ENCODE assay signal across 17 cellular contexts in genomic region chr20:62014889-62015375, GRCh38. TPM values are rescaled to one million over a fixed set of nuclear protein-coding genes. Genes with fewer than 3 reads are reported as not detected.
A peak's percentile ranks its signal among the peaks of the same experiment; 100 is the strongest.
DNase-seq lines count a peak whose midpoint lies in the region; ATAC-seq, FAIRE-seq and TF ChIP-seq lines count a peak whose summit lies in the region.
"Had no signal": no experiment of that assay in that cellular context is flagged by ENCODE, and none has a peak within 500 bp of the region (broad histone marks: within the 10 kb centered on the region; RNA-seq: fewer than 3 reads in every experiment).

No MANE protein-coding gene starts in this region.

- H3K79me2 ChIP-seq in mammary epithelial cell (ENCODE audit: insufficient read depth, low read length) (peaks cover 45% of the 10 kb centered on the region), H1 (ENCODE audit: control insufficient read depth in 1 of 2, insufficient read depth in 2 of 2, low read length in 2 of 2) (peaks cover 7 to 60% of the 10 kb centered on the region in 2 experiments; a peak in 3 of 4 replicates)

- H2BK5ac ChIP-seq in H1 (ENCODE audit: low read depth, low read length) = no peak overlapping the region

- dilution Hi-C loops in mammary epithelial cell (cut with HindIII; ENCODE audit: low sequenced_read_pairs) = loop anchor here (25.0 kb wide), 1 partner anchor 272 kb away; no protein-coding TSS in a partner anchor

- H3K27me3 Mint-ChIP-seq in nephron progenitor cell (ENCODE audit: low read depth, poor library complexity) = peaks cover 3% of the 10 kb centered on the region
- H3K27me3 Mint-ChIP-seq: CD8-positive, alpha-beta memory T cell had no signal

- H3K9ac ChIP-seq in mammary epithelial cell (ENCODE audit: insufficient read depth, low read length) = no peak overlapping the region
- no peak overlapping the region for H3K9ac ChIP-seq in H1 (replicated peaks in 1 of 4; ENCODE audit: extremely low read depth in 1 of 4, low read depth in 3 of 4, low read length in 3 of 4)
- no peak overlapping the region for H3K9ac ChIP-seq in stomach smooth muscle (ENCODE audit: low read length in 2 of 2)

- intact Hi-C loops in breast epithelium (cut with DNase I; ENCODE audit: low total_unique reads) = loop anchor here (1.0 kb wide), 1 partner anchor 115 kb away; no protein-coding TSS in a partner anchor
- intact Hi-C loops in mammary epithelial cell (cut with micrococcal nuclease) = loop anchor here (5.0 to 10.0 kb wide), 2 partner anchors 107 to 370 kb away; partner anchors contain the start of genes LSM14B and RPS21
- intact Hi-C loops in pancreas (cut with DNase I) = loop anchor here in 1 of 3 donors (5.0 kb wide), 1 partner anchor 122 kb away; no protein-coding TSS in a partner anchor

- in situ Hi-C loops in mammary epithelial cell (cut with MboI; ENCODE audit: low sequenced_read_pairs in 2 of 2) = loop anchor here in 1 of 2 donors (10.0 kb wide), 1 partner anchor 120 kb away; no protein-coding TSS in a partner anchor

- no peak for DNase-seq in breast epithelium (ENCODE audit: low spot score in 2 of 2)
- no peak for DNase-seq in mammary epithelial cell
- no peak for DNase-seq in H1 (ENCODE audit: low read depth in 1 of 2, low spot score in 2 of 2)
- no peak for DNase-seq in nephron progenitor cell
- no peak for DNase-seq in pancreas
- DNase-seq in GF-D8 (lab: John Stamatoyannopoulos, UW) = no peak
- no peak for DNase-seq in NCI-H1092 treated with DMSO at 0.1 percent for 48 hours (lab: John Stamatoyannopoulos, UW)
- DNase-seq: GOT3, NCI-H1417, NCI-H2029, NCI-H345, NCI-H524 treated with DMSO at 0.1 percent for 48 hours, PC-9 had no signal

- TF ChIP-seq POLR2A in breast epithelium (IDR thresholded peaks at IDR 0.05) = no peak
- TF ChIP-seq POLR2A in H1 (IDR thresholded peaks at IDR 0.05; ENCODE audit: control extremely low read depth in 1 of 2, low read depth in 2 of 2, low read length in 2 of 2) = no peak

- TF ChIP-seq EP300 in H1 (IDR thresholded peaks at IDR 0.05; ENCODE audit: borderline replicate concordance in 1 of 2, low read depth in 2 of 2, low read length in 2 of 2) = no peak

- H2AFZ ChIP-seq in mammary epithelial cell (ENCODE audit: low read depth, low read length) (no peak overlapping the region), H1 (ENCODE audit: low read length) (no peak overlapping the region)
- H2AFZ ChIP-seq: PC-9 had no signal

- H3K27me3 ChIP-seq in breast epithelium (no peaks in the 10 kb centered on the region), mammary epithelial cell (ENCODE audit: insufficient read depth, low read length) (no peaks in the 10 kb centered on the region), H1 (replicated peaks in 1 of 4; ENCODE audit: control insufficient read depth in 3 of 4, extremely low read depth in 1 of 4, insufficient read depth in 3 of 4, low read length in 3 of 4) (no peaks in the 10 kb centered on the region), stomach smooth muscle (ENCODE audit: control insufficient read depth in 1 of 2, insufficient read depth in 2 of 2, low read length in 2 of 2) (no peaks in the 10 kb centered on the region), pancreas (no peaks in the 10 kb centered on the region)

- no peak overlapping the region for H2BK12ac ChIP-seq in H1 (ENCODE audit: low read depth, low read length)

- no peak overlapping the region for H2BK120ac ChIP-seq in H1 (replicated peaks; ENCODE audit: low read depth, low read length)

- no peak overlapping the region for H2AK5ac ChIP-seq in H1 (ENCODE audit: low read depth, low read length)

- H4K91ac ChIP-seq in H1 (replicated peaks; ENCODE audit: insufficient read length, low read length) = no peak overlapping the region

- peaks cover 24% of the 10 kb centered on the region for H3K79me1 ChIP-seq in H1 (ENCODE audit: low read depth, low read length)

- no peaks in the 10 kb centered on the region for H3K9me3 Mint-ChIP-seq in nephron progenitor cell
- H3K9me3 Mint-ChIP-seq: CD8-positive, alpha-beta memory T cell had no signal

- CTCF ChIA-PET in mammary epithelial cell (lab: Charles Lee; ENCODE audit: low non-redundant PET) = no interaction called here
- CTCF ChIA-PET in H1 (lab: Charles Lee; ENCODE audit: partially characterized antibody) = interaction anchor here (0.7 to 2.1 kb wide), 4 partner anchors 24 to 176 kb away, joined by 3 to 7 read pairs (median 4); no protein-coding TSS in a partner anchor

- no peak for ATAC-seq in pancreas
- ATAC-seq: A549 had no signal

- peak overlapping the region; percentile 64 for H3K27ac Mint-ChIP-seq in nephron progenitor cell

- H2BK15ac ChIP-seq in H1 (ENCODE audit: low read length) = no peak overlapping the region

- no peak for TF ChIP-seq RAD21 in H1 (IDR thresholded peaks at IDR 0.05 in 1 of 2, conservative IDR thresholded peaks at IDR 0.05 in 1 of 2; ENCODE audit: low read depth in 2 of 2, low read length in 2 of 2)

- no peak overlapping the region for H3K56ac ChIP-seq in H1 (replicated peaks; ENCODE audit: insufficient read length, low read depth, low read length)

- WGBS in mammary epithelial cell (ENCODE audit: low coverage, missing lambda C conversion rate) = 86% methylated on average over 8 of the region's 11 CpGs
- WGBS in H1 (ENCODE audit: extremely low coverage in 1 of 2, insufficient coverage in 1 of 2, insufficient read length in 1 of 2, insufficient replicate concordance in 2 of 2, low coverage in 1 of 2, low lambda C conversion rate in 2 of 2, missing lambda C conversion rate in 1 of 2), 2 experiments = 85% methylated on average over 11 of the region's 11 CpGs; no CpG with 5 or more reads in 1 of the 2 experiments
- WGBS in pancreas, 2 donors = 81 to 82% methylated on average over 11 of the region's 11 CpGs

- H3K23ac ChIP-seq in H1 (ENCODE audit: insufficient read length) = no peak overlapping the region

- peak overlapping the region; percentile 36; the same call in 1 of the 2 replicates for H4K8ac ChIP-seq in H1 (ENCODE audit: extremely low read depth, insufficient read depth, low read length)

- TF ChIP-seq CTCF in breast epithelium (IDR thresholded peaks at IDR 0.05) (no peak), mammary epithelial cell (conservative IDR thresholded peaks at IDR 0.05 in 1 of 2, IDR thresholded peaks at IDR 0.05 in 1 of 2; ENCODE audit: extremely low read depth in 1 of 2, insufficient read depth in 1 of 2, low read depth in 1 of 2, low read length in 2 of 2) (no peak), H1 (IDR thresholded peaks at IDR 0.05; ENCODE audit: control extremely low read depth in 1 of 3, insufficient read depth in 1 of 3, low read depth in 1 of 3, low read length in 3 of 3) (no peak), nephron progenitor cell (IDR thresholded peaks at IDR 0.05) (no peak), pancreas (IDR thresholded peaks at IDR 0.05) (no peak)

- no TSS peak for BruUV-seq in mammary epithelial cell (replicated peaks; lab: Mats Ljungman, UMichigan)

- H3K4ac ChIP-seq in H1 (replicated peaks; ENCODE audit: insufficient read length, low read depth, low read length) = no peak overlapping the region

- no peak overlapping the region for H4K5ac ChIP-seq in H1 (ENCODE audit: insufficient read length, low read depth, low read length)

- H2BK20ac ChIP-seq in H1 (ENCODE audit: low read length) = no peak overlapping the region

- H3K4me1 Mint-ChIP-seq in nephron progenitor cell = peaks cover 29% of the 10 kb centered on the region

- H3K27ac ChIP-seq in breast epithelium (peak overlapping the region; percentile 48 to 62), mammary epithelial cell (ENCODE audit: insufficient read depth, low read depth, low read length) (no peak overlapping the region), H1 (ENCODE audit: low read depth, low read length) (no peak overlapping the region), stomach smooth muscle (ENCODE audit: low read length) (peak overlapping the region; percentile 31), pancreas (no peak overlapping the region)
- H3K27ac ChIP-seq: A549, PC-9 had no signal

- H3K4me3 Mint-ChIP-seq in nephron progenitor cell = no peak overlapping the region
- H3K4me3 Mint-ChIP-seq: CD8-positive, alpha-beta memory T cell had no signal

- H4K20me1 ChIP-seq in mammary epithelial cell (ENCODE audit: insufficient read depth, low read length) = no peaks in the 10 kb centered on the region
- peaks cover 20 to 33% of the 10 kb centered on the region in 2 experiments for H4K20me1 ChIP-seq in H1 (replicated peaks in 1 of 2; ENCODE audit: control insufficient read depth in 1 of 2, insufficient read depth in 2 of 2, low read length in 2 of 2)

- no peak overlapping the region for H3K14ac ChIP-seq in H1 (ENCODE audit: insufficient read length)

- H3K23me2 ChIP-seq in H1 (ENCODE audit: low read depth, low read length) = no peaks in the 10 kb centered on the region

- POLR2A ChIA-PET in H1 (lab: Charles Lee; ENCODE audit: partially characterized antibody) = interaction anchor here (1.1 to 1.9 kb wide), 3 partner anchors 52 to 106 kb away, joined by 3 to 6 read pairs (median 5); no protein-coding TSS in a partner anchor

- no peak overlapping the region for H3K4me2 ChIP-seq in mammary epithelial cell (ENCODE audit: insufficient read depth, low read depth, low read length)
- H3K4me2 ChIP-seq in H1 (ENCODE audit: insufficient read depth in 1 of 2, low read depth in 2 of 2, low read length in 2 of 2) = no peak overlapping the region
- H3K4me2 ChIP-seq: A549, PC-9 had no signal

- no peaks in the 10 kb centered on the region for H3K4me1 ChIP-seq in breast epithelium
- H3K4me1 ChIP-seq in mammary epithelial cell (ENCODE audit: insufficient read depth, low read length) = no peaks in the 10 kb centered on the region
- H3K4me1 ChIP-seq in H1 (replicated peaks in 1 of 4; ENCODE audit: control insufficient read depth in 3 of 4, insufficient read depth in 4 of 4, low read length in 3 of 4) = peaks cover 0 to 2% (median 1%) of the 10 kb centered on the region in 4 experiments; a peak in 3 of 7 replicates
- H3K4me1 ChIP-seq in stomach smooth muscle (ENCODE audit: control insufficient read depth, insufficient read depth, low read length) = peaks cover 25% of the 10 kb centered on the region
- H3K4me1 ChIP-seq in pancreas = peaks cover 0 to 10% (median 3%) of the 10 kb centered on the region in 3 donors
- H3K4me1 ChIP-seq: A549 had no signal

- no peaks in the 10 kb centered on the region for H3K36me3 ChIP-seq in breast epithelium
- H3K36me3 ChIP-seq in mammary epithelial cell (ENCODE audit: insufficient read depth, low read length) = no peaks in the 10 kb centered on the region
- peaks cover 0 to 6% (median 5%) of the 10 kb centered on the region in 4 experiments; a peak in 5 of 8 replicates for H3K36me3 ChIP-seq in H1 (ENCODE audit: control insufficient read depth in 2 of 4, insufficient read depth in 4 of 4, low read length in 3 of 4)
- peaks cover 11 to 14% of the 10 kb centered on the region in 2 donors for H3K36me3 ChIP-seq in stomach smooth muscle (ENCODE audit: control insufficient read depth in 2 of 2, insufficient read depth in 2 of 2, low read length in 2 of 2)
- H3K36me3 ChIP-seq in pancreas = peaks cover 0 to 9% (median 0%) of the 10 kb centered on the region in 3 donors

- H3K4me3 ChIP-seq in breast epithelium (no peak overlapping the region), mammary epithelial cell (replicated peaks in 1 of 3; ENCODE audit: insufficient read depth in 1 of 3, low read depth in 2 of 3, low read length in 3 of 3) (no peak overlapping the region), H1 (ENCODE audit: extremely low read depth in 1 of 4, insufficient read depth in 2 of 4, low read depth in 3 of 4, low read length in 4 of 4) (no peak overlapping the region), stomach smooth muscle (ENCODE audit: low read length in 2 of 2) (no peak overlapping the region), pancreas (no peak overlapping the region)
- H3K4me3 ChIP-seq: A549, PC-9 had no signal

- FAIRE-seq in H1 (lab: Jason Lieb, UNC) (no peak), pancreas (lab: Jason Lieb, UNC) (no peak)
- FAIRE-seq: A549, D721Med had no signal

- no peak overlapping the region for H3K18ac ChIP-seq in H1 (ENCODE audit: extremely low read depth, low read length)

- peaks cover 13% of the 10 kb centered on the region for H3K36me3 Mint-ChIP-seq in nephron progenitor cell (ENCODE audit: low read depth)

- H3K9me3 ChIP-seq in breast epithelium (no peaks in the 10 kb centered on the region), mammary epithelial cell (replicated peaks; ENCODE audit: insufficient read depth, low read length) (no peaks in the 10 kb centered on the region), H1 (ENCODE audit: insufficient read depth in 2 of 2, low read depth in 1 of 2, low read length in 1 of 2) (no peaks in the 10 kb centered on the region), stomach smooth muscle (ENCODE audit: control insufficient read depth in 2 of 2, low read length in 2 of 2) (no peaks in the 10 kb centered on the region), pancreas (no peaks in the 10 kb centered on the region)
- H3K9me3 ChIP-seq: A549 had no signal

RNA-seq across cellular contexts. Expression of gene TAF4, which starts 50.7 kb away (rescaled TPM):
- total RNA-seq in breast epithelium = 10 to 100 TPM; 11.1 to 13.0 (median 12.7) TPM
- 10 to 100 TPM in 1 of 2 donors, 1 to 10 TPM in 1; 4.5 to 15.0 TPM for total RNA-seq in mammary epithelial cell
- 4.4 TPM for polyA plus RNA-seq in mammary epithelial cell
- 10.4 TPM for polyA minus RNA-seq in mammary epithelial cell
- total RNA-seq in H1 (2021; fragmentation: NEBNext Ultra II Directional; extraction: Animal tissue kit (Norgen Biotek cat#: 25700)) = 30.1 and 33.0 TPM in 2 replicates
- 16.0 and 25.8 TPM in 2 replicates for polyA plus RNA-seq in H1 (2011; rRNA removed)
- polyA plus RNA-seq in H1 (2011; cell fraction: cytosol; rRNA removed) = 12.2 TPM
- 17.4 TPM for polyA plus RNA-seq in H1 (2011; cell fraction: nucleus; rRNA removed)
- 17.8 to 35.7 TPM (median 25.0 TPM) in 4 replicates for polyA plus RNA-seq in H1 (2012, experiment 1 of 2)
- 9.2 TPM for polyA plus RNA-seq in H1 (2012, experiment 2 of 2)
- polyA plus RNA-seq in H1 (2013, experiment 1 of 2) = 24.0 TPM
- 19.7 TPM for polyA plus RNA-seq in H1 (2013, experiment 2 of 2)
- polyA minus RNA-seq in H1 (2011; rRNA and poly(A)+ RNA removed) = 4.3 and 4.6 TPM in 2 replicates
- 34.5 TPM for polyA minus RNA-seq in H1 (2011; cell fraction: cytosol; rRNA and poly(A)+ RNA removed)
- 16.3 TPM for polyA minus RNA-seq in H1 (2011; cell fraction: nucleus; rRNA and poly(A)+ RNA removed)
- 10 to 100 TPM in 1 of 6 donors, 1 to 10 TPM in 5; 7.1 to 15.2 (median 8.4) TPM for total RNA-seq in pancreas
- polyA plus RNA-seq in pancreas = 1 to 10 TPM; 5.7 to 9.2 TPM

Comparison
In these comparisons a context has a peak if more than half of its experiments do, and no peak if none do; other contexts are left out.
1. H3K27ac ChIP-seq: peak in breast epithelium (2 of 2) and stomach smooth muscle (single experiment); none in mammary epithelial cell (single experiment), H1 (single experiment) and pancreas (0 of 4).